Comparison of ENCODE assay signal across 8 cellular contexts in the genomic region with DNA sequence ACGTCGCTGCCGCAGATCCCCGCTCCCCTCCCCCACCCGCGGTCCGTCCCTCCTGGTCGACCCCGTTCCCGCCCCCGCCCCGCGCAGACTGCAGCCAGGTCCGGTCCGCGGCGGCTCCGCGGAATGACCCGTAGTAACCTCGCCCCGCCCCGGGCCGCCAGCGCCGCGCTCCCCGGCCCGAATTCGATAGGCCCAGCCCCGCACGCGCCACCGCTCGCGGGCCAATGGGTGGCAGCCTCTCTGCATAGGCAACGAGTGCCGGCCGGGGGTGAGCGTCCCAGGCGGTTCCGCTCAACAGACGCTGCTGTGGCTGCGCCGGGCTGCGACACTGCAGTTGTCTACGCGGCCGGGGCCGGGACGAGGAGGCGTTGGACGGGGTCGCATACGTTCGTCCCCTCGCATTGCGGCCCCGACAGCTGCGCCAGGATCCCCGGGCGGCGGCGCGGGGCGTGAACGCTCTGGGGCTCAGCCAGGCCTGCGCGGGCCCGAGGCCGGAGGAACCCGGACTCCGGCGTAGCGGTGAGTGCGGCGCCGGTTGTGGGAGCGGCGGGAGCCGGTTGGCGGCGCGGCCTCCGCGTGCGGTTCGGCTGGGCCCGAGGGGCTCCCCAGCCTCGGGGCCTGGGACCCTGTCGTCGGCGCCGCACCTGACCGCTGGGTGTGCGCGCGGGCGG. TPM values are rescaled to one million over a fixed set of nuclear protein-coding genes. Genes with fewer than 3 reads are reported as not detected.
DNase-seq lines count a peak whose midpoint lies in the region; FAIRE-seq and TF ChIP-seq lines count a peak whose summit lies in the region.

A gene (plus strand): TSS at position 297 of the 671 bp plus-strand sequence. CDS start 47,737 bp downstream, outside the sequence.

- TF ChIP-seq CTCF in HEK293 (tag by site-specific recombination; IDR thresholded peaks at IDR 0.05) (peak; percentile 76), neutrophil (IDR thresholded peaks at IDR 0.05) (peak; percentile 68), subcutaneous adipose tissue (IDR thresholded peaks at IDR 0.05; ENCODE audit: low read depth) (no peak)

- peaks cover 6% of the 10 kb centered on the region for H3K4me1 Mint-ChIP-seq in activated naive CD4-positive, alpha-beta T cell treated with anti-CD3 and anti-CD28 coated beads for 36 hours (ENCODE audit: low read depth)

- peaks cover 2% of the 10 kb centered on the region for H3K36me3 Mint-ChIP-seq in activated naive CD4-positive, alpha-beta T cell treated with anti-CD3 and anti-CD28 coated beads for 36 hours (ENCODE audit: low read depth)

- intact Hi-C loops in activated naive CD4-positive, alpha-beta T cell treated with anti-CD3 and anti-CD28 coated beads for 36 hours (cut with micrococcal nuclease) = loop anchor here (1.0 to 10.0 kb wide), 9 partner anchors 42 to 1094 kb away; a partner anchor contains a TSS

- H3K4me3 ChIP-seq in HEK293 (ENCODE audit: low read depth, low read length) (peak within 1 kb of the TSS; percentile 83), neutrophil (ENCODE audit: low read depth in 1 of 2, low read length in 1 of 2) (peak within 1 kb of the TSS; percentile 77 to 96)

- no peaks in the 10 kb centered on the region for H3K9me3 ChIP-seq in HEK293 (ENCODE audit: control insufficient read depth, insufficient read depth, low read depth, low read length)
- no peaks in the 10 kb centered on the region for H3K9me3 ChIP-seq in neutrophil

- H3K36me3 ChIP-seq in HEK293 (ENCODE audit: control insufficient read depth in 2 of 2, insufficient read depth in 1 of 2, low read length in 2 of 2) (no peaks in the 10 kb centered on the region), neutrophil (no peaks in the 10 kb centered on the region)

- H3K4me3 Mint-ChIP-seq in activated naive CD4-positive, alpha-beta T cell treated with anti-CD3 and anti-CD28 coated beads for 36 hours = peak within 1 kb of the TSS; percentile 75

- POLR2A ChIA-PET in HEK293 (lab: Yijun Ruan, JAX) = interaction anchor here (0.6 to 2.6 kb wide), 3 partner anchors 14 to 152 kb away, joined by 3 to 19 read pairs (median 4); no protein-coding TSS in a partner anchor

- peaks cover 10% of the 10 kb centered on the region for H3K27me3 ChIP-seq in neutrophil

- H3K9me3 Mint-ChIP-seq in activated naive CD4-positive, alpha-beta T cell treated with anti-CD3 and anti-CD28 coated beads for 36 hours = no peaks in the 10 kb centered on the region

- no peaks in the 10 kb centered on the region for H3K27me3 Mint-ChIP-seq in activated naive CD4-positive, alpha-beta T cell treated with anti-CD3 and anti-CD28 coated beads for 36 hours (ENCODE audit: low read depth)

- no peak for FAIRE-seq in frontal cortex (lab: Jason Lieb, UNC)

- DNase-seq in GM03348 (ENCODE audit: low spot score) (peak; percentile 98), MV-4-11 (lab: John Stamatoyannopoulos, UW) (peak; percentile 87), SK-N-DZ (ENCODE audit: low spot score) (peak; percentile 92), frontal cortex (ENCODE audit: low spot score in 2 of 2) (peak; percentile 96)
- DNase-seq in activated naive CD4-positive, alpha-beta T cell treated with anti-CD3 and anti-CD28 coated beads for 36 hours = peak; percentile 95

- H3K4me1 ChIP-seq in HEK293 (ENCODE audit: control insufficient read depth, insufficient read depth, low read length) (peaks cover 27% of the 10 kb centered on the region), neutrophil (ENCODE audit: control insufficient read depth in 1 of 2, insufficient read depth in 1 of 2, low read depth in 1 of 2, low read length in 1 of 2) (peaks cover 46 to 57% of the 10 kb centered on the region in 2 experiments)

- CTCF ChIA-PET in HEK293 (lab: Yijun Ruan, JAX) = interaction anchor here (0.6 to 1.5 kb wide), 4 partner anchors 63 to 1424 kb away, joined by 3 to 10 read pairs (median 4); no protein-coding TSS in a partner anchor
- CTCF ChIA-PET in activated naive CD4-positive, alpha-beta T cell treated with anti-CD3 and anti-CD28 coated beads for 36 hours (lab: Charles Lee) = interaction anchor here (1.2 to 1.9 kb wide), 3 partner anchors 42 to 153 kb away, joined by 4 to 6 read pairs (median 5); no protein-coding TSS in a partner anchor

- H3K27ac ChIP-seq in HEK293 (ENCODE audit: extremely low read depth, low read depth, low read length) (peak within 1 kb of the TSS; percentile 96), neutrophil (peak within 1 kb of the TSS; percentile 96)

- peak within 1 kb of the TSS; percentile 76 for H3K27ac Mint-ChIP-seq in activated naive CD4-positive, alpha-beta T cell treated with anti-CD3 and anti-CD28 coated beads for 36 hours

TF ChIP-seq in HEK293, 187 proteins besides CTCF, POLR2A, EP300 and RAD21 (continues in another document):
- no peak for TF ChIP-seq KLF7 (tag by site-specific recombination; IDR thresholded peaks at IDR 0.05; ENCODE audit: borderline replicate concordance)
- peak; percentile 45; the same call in 1 of the 2 replicates for TF ChIP-seq SCRT2 (tag by site-specific recombination; IDR thresholded peaks at IDR 0.05)
- no peak for TF ChIP-seq ZNF544 (tag by site-specific recombination; IDR thresholded peaks at IDR 0.05)
- no peak for TF ChIP-seq ZFHX2 (tag by site-specific recombination; conservative IDR thresholded peaks at IDR 0.05)
- no peak for TF ChIP-seq ZNF423 (tag by site-specific recombination; IDR thresholded peaks at IDR 0.05)
- TF ChIP-seq PRDM1 (tag by site-specific recombination; IDR thresholded peaks at IDR 0.05) = no peak
- no peak for TF ChIP-seq ZBTB17 (tag by site-specific recombination; IDR thresholded peaks at IDR 0.05)
- TF ChIP-seq ZNF114 (tag by site-specific recombination; IDR thresholded peaks at IDR 0.05) = no peak
- no peak for TF ChIP-seq ZNF555 (tag by site-specific recombination; conservative IDR thresholded peaks at IDR 0.05)
- TF ChIP-seq, protein P1, sequence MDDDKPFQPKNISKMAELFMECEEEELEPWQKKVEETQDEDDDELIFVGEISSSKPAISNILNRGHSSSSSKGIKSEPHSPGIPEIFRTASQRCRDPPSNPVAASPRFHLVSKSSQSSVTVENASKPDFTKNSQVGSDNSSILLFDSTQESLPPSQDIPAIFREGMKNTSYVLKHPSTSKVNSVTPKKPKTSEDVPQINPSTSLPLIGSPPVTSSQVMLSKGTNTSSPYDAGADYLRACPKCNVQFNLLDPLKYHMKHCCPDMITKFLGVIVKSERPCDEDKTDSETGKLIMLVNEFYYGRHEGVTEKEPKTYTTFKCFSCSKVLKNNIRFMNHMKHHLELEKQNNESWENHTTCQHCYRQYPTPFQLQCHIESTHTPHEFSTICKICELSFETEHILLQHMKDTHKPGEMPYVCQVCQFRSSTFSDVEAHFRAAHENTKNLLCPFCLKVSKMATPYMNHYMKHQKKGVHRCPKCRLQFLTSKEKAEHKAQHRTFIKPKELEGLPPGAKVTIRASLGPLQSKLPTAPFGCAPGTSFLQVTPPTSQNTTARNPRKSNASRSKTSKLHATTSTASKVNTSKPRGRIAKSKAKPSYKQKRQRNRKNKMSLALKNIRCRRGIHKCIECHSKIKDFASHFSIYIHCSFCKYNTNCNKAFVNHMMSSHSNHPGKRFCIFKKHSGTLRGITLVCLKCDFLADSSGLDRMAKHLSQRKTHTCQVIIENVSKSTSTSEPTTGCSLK (tag by site-specific recombination; IDR thresholded peaks at IDR 0.05) = no peak
- no peak for TF ChIP-seq ZNF707 (tag by site-specific recombination; IDR thresholded peaks at IDR 0.05)
- TF ChIP-seq, protein P2, sequence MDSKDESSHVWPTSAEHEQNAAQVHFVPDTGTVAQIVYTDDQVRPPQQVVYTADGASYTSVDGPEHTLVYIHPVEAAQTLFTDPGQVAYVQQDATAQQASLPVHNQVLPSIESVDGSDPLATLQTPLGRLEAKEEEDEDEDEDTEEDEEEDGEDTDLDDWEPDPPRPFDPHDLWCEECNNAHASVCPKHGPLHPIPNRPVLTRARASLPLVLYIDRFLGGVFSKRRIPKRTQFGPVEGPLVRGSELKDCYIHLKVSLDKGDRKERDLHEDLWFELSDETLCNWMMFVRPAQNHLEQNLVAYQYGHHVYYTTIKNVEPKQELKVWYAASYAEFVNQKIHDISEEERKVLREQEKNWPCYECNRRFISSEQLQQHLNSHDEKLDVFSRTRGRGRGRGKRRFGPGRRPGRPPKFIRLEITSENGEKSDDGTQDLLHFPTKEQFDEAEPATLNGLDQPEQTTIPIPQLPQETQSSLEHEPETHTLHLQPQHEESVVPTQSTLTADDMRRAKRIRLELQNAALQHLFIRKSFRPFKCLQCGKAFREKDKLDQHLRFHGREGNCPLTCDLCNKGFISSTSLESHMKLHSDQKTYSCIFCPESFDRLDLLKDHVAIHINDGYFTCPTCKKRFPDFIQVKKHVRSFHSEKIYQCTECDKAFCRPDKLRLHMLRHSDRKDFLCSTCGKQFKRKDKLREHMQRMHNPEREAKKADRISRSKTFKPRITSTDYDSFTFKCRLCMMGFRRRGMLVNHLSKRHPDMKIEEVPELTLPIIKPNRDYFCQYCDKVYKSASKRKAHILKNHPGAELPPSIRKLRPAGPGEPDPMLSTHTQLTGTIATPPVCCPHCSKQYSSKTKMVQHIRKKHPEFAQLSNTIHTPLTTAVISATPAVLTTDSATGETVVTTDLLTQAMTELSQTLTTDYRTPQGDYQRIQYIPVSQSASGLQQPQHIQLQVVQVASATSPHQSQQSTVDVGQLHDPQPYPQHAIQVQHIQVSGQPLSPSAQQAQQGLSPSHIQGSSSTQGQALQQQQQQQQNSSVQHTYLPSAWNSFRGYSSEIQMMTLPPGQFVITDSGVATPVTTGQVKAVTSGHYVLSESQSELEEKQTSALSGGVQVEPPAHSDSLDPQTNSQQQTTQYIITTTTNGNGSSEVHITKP (tag by site-specific recombination; IDR thresholded peaks at IDR 0.05) = 0 out of 2 replicates have a peak, but pooled peaks have one; percentile 14
- peak; percentile 32; the same call in 1 of the 2 replicates for TF ChIP-seq GLIS1 (tag by site-specific recombination; IDR thresholded peaks at IDR 0.05)
- no peak for TF ChIP-seq ZNF426 (tag by site-specific recombination; IDR thresholded peaks at IDR 0.05)
- TF ChIP-seq ZNF626 (tag by site-specific recombination; IDR thresholded peaks at IDR 0.05) = no peak
- no peak for TF ChIP-seq ZNF624 (tag by site-specific recombination; IDR thresholded peaks at IDR 0.05)

RNA-seq across cellular contexts. Expression of the gene that starts here (rescaled TPM):
- polyA plus RNA-seq in SK-N-DZ (2014; cell fraction: cytosol; rRNA removed) = 49.5 and 52.5 TPM in 2 replicates
- polyA plus RNA-seq in SK-N-DZ (2014; cell fraction: nucleus; rRNA removed) = 28.1 and 29.8 TPM in 2 replicates
- total RNA-seq in activated naive CD4-positive, alpha-beta T cell treated with anti-CD3 and anti-CD28 coated beads for 36 hours = 10 to 100 TPM; 35.1 to 36.1 TPM
- 250 TPM for total RNA-seq in frontal cortex
- total RNA-seq in subcutaneous adipose tissue = 10 to 100 TPM; 40.1 to 81.8 (median 42.8) TPM

Comparison
In these comparisons a context has a peak if more than half of its experiments do, and no peak if none do; other contexts are left out.
1. Peak in every context shown above with its lines: DNase-seq, H3K4me3 ChIP-seq and H3K27ac ChIP-seq.